Comparison of ENCODE assay signal across 2 cellular contexts in the genomic region with DNA sequence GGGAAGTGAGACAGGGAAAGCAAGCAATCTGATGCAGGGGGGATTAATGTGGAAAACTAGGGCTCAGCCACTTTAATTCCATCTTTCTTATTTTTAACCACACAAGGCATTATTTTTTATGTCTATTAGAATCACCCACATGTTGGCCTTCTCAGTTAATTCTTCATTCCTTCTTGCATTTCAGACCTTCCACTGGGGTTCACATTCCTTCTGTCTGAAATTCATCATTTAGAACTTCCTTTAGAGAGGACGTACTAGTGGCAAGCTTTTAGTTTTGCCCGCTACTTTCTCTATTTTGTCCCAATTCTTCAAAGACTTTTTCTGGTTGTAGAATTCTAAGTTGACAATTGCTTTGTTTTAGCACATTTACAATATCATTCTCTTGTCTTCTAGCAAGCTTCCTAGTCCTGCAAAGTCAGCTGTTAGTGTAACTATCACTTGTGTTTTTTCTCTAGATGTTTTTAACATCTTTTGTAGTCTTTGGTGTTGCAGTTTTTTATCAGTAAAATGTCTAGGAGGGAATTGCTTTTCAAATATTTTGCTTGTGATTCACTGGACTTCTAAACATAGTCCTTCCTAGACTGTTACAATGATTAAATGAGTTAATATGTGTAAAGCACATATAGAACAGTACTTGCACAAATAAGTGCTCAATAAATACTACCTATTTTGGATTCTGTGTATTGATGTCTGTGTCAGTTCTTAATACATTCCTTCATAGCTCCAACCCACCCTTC.
TF ChIP-seq lines count a peak whose summit lies in the region.

No MANE protein-coding gene starts in this region.

TF ChIP-seq in liver, 16 proteins besides CTCF, POLR2A, EP300 and RAD21:
- no peak for TF ChIP-seq TAF1 (conservative IDR thresholded peaks at IDR 0.05)
- TF ChIP-seq MAX (IDR thresholded peaks at IDR 0.05): no peak
- no peak for TF ChIP-seq ATF3 (IDR thresholded peaks at IDR 0.05)
- TF ChIP-seq NR2F2 (IDR thresholded peaks at IDR 0.05): no peak
- no peak for TF ChIP-seq EGR1 (IDR thresholded peaks at IDR 0.05; ENCODE audit: low read depth in 2 of 2)

TF ChIP-seq in HepG2, 621 proteins besides CTCF, POLR2A, EP300 and RAD21:
- TF ChIP-seq ZMAT5 (CRISPR knock-in tag; IDR thresholded peaks at IDR 0.05; ENCODE audit: borderline replicate concordance, low read depth) (no peak), ARHGAP35 (CRISPR knock-in tag; IDR thresholded peaks at IDR 0.05; ENCODE audit: borderline replicate concordance) (no peak), SMAD1 (CRISPR knock-in tag; IDR thresholded peaks at IDR 0.05; ENCODE audit: borderline replicate concordance, low read depth) (no peak), ETV5 (CRISPR knock-in tag; IDR thresholded peaks at IDR 0.05; ENCODE audit: borderline replicate concordance) (no peak), XBP1 (CRISPR knock-in tag; IDR thresholded peaks at IDR 0.05) (no peak), ZNF615 (CRISPR knock-in tag; IDR thresholded peaks at IDR 0.05; ENCODE audit: borderline replicate concordance) (no peak), CEBPZ (IDR thresholded peaks at IDR 0.05; ENCODE audit: low read length) (no peak), ZNF558 (CRISPR knock-in tag; IDR thresholded peaks at IDR 0.05; ENCODE audit: borderline replicate concordance) (no peak), ZNF549 (CRISPR knock-in tag; IDR thresholded peaks at IDR 0.05) (no peak), HNRNPH1 (optimal IDR thresholded peaks at IDR 0.05; ENCODE audit: low read depth, low read length) (no peak), ZNF296 (CRISPR knock-in tag; conservative IDR thresholded peaks at IDR 0.05) (no peak), ZEB1 (IDR thresholded peaks at IDR 0.05; ENCODE audit: insufficient replicate concordance, low read depth) (no peak), ZNF652 (CRISPR knock-in tag; IDR thresholded peaks at IDR 0.05; ENCODE audit: borderline replicate concordance, low read depth) (no peak)
- TF ChIP-seq, protein P1, sequence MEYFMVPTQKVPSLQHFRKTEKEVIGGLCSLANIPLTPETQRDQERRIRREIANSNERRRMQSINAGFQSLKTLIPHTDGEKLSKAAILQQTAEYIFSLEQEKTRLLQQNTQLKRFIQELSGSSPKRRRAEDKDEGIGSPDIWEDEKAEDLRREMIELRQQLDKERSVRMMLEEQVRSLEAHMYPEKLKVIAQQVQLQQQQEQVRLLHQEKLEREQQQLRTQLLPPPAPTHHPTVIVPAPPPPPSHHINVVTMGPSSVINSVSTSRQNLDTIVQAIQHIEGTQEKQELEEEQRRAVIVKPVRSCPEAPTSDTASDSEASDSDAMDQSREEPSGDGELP (IDR thresholded peaks at IDR 0.05; ENCODE audit: borderline replicate concordance, low read depth): no peak
